8 cellular contexts compared by ENCODE assay signal in the genomic region with DNA sequence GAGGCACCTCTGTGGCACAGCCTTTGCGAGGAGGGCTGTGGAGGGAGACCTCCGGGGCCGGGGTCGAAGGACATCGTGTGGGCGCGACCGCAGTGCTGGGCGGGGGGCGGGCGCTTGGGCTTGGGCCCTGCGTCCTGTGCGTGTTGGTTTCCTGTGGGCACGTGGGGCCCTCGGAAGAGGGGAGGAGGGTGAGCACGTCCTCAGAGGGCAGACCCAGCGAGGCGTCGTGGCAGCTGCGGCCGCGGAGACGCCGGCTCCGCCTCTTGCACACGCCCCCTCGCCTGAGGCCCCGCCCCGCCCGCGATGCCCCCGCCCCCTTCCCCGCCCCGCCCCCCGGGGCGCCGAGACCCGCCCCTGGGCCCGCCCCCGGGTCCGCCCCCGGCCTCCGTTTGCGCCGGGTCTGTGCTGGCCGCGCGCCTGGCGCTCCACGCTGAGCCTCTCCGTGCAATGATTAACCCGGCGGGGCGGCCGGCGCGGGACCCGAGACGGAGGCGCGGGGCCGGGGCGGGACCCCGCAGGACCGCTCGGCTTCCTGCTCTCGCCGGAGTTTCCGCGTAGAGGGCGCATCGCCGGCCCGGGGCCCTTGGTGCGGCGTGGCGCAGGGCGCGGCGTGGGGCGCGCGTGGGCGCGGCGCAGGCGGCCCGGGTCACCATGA. TPM values are rescaled to one million over a fixed set of nuclear protein-coding genes. Genes with fewer than 3 reads are reported as not detected.
A peak's percentile ranks its signal among the peaks of the same experiment; 100 is the strongest.
DNase-seq lines count a peak whose midpoint lies in the region; ATAC-seq lines count a peak whose summit lies in the region.

A gene with protein sequence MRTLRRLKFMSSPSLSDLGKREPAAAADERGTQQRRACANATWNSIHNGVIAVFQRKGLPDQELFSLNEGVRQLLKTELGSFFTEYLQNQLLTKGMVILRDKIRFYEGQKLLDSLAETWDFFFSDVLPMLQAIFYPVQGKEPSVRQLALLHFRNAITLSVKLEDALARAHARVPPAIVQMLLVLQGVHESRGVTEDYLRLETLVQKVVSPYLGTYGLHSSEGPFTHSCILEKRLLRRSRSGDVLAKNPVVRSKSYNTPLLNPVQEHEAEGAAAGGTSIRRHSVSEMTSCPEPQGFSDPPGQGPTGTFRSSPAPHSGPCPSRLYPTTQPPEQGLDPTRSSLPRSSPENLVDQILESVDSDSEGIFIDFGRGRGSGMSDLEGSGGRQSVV (plus strand): TSS at position 381 of the 655 bp plus-strand sequence. CDS start 271 bp downstream, at position 652.

- DNase-seq in NCI-H2107 (lab: John Stamatoyannopoulos, UW) (peak; percentile 39), NCI-H2107 treated with DMSO at 0.1 percent for 48 hours (lab: John Stamatoyannopoulos, UW; ENCODE audit: unreplicated experiment) (no peak), NOMO-1 treated with DMSO at 0.1 percent for 48 hours (lab: John Stamatoyannopoulos, UW; ENCODE audit: unreplicated experiment) (peak; percentile 71), epidermal melanocyte (ENCODE audit: insufficient read length, low spot score) (peak; percentile 57), mucosa of gallbladder (ENCODE audit: low spot score) (peak; percentile 83)
- DNase-seq in activated CD8-positive, alpha-beta memory T cell treated with anti-CD3 and anti-CD28 coated beads, Interleukin-2, amount 50 U/mL, for 24 hours (ENCODE audit: extremely low read depth) = peak; percentile 34
- peak; percentile 58 to 67 for DNase-seq in stimulated activated CD8-positive, alpha-beta memory T cell treated with anti-CD3 and anti-CD28 coated beads, Interleukin-4, amount 100 ng/mL, for 4 hours (ENCODE audit: low read depth in 2 of 2, low spot score in 1 of 2)

- peak; percentile 61 for ATAC-seq in HG03045 (IDR thresholded peaks at IDR 0.05; ENCODE audit: unreplicated experiment)

RNA-seq across cellular contexts. Expression of the gene that starts here (rescaled TPM):
- 21.8 TPM for total RNA-seq in mucosa of gallbladder
